20 cellular contexts compared by ENCODE assay signal in the genomic region with DNA sequence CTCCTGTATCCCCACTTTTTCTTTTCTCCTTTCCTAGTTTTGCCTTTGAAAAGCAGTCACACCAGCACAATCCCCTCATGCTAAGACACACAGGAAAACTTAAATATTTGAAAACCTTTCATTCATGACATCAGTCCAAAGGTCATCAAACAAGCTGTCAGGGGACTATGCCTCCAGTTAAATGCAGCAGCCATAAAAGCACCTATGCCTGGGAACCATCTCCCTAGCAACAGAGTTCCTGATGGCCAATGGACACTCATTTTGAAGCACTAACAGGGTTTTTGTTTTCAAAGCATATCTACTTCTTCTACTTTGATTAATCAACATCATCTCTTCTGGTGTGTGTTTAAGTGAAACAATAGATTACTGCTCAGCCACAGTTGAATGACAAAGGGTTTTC.
DNase-seq lines count a peak whose midpoint lies in the region; ATAC-seq and TF ChIP-seq lines count a peak whose summit lies in the region.
"Had no signal": no experiment of that assay in that cellular context is flagged by ENCODE, and none has a peak within 500 bp of the region (broad histone marks: within the 10 kb centered on the region; RNA-seq: fewer than 3 reads in every experiment).

No MANE protein-coding gene starts in this region.

- no peaks in the 10 kb centered on the region for H3K36me3 ChIP-seq in hepatocyte (replicated peaks; ENCODE audit: insufficient read depth, low read depth)
- H3K36me3 ChIP-seq: BLaER1, SJCRH30 had no signal

- H3K27me3 ChIP-seq in hepatocyte = no peaks in the 10 kb centered on the region
- H3K27me3 ChIP-seq: BLaER1, SJCRH30 had no signal

- no peaks in the 10 kb centered on the region for H3K27me3 Mint-ChIP-seq in neural crest cell (ENCODE audit: low read depth)

- H3K9me2 ChIP-seq in hepatocyte (replicated peaks; ENCODE audit: insufficient read depth) = no peaks in the 10 kb centered on the region

- H3K9me3 ChIP-seq in hepatocyte (ENCODE audit: low read depth) = no peaks in the 10 kb centered on the region
- H3K9me3 ChIP-seq: BLaER1, SJCRH30 had no signal

- H3K4me3 ChIP-seq in hepatocyte = no peak overlapping the region
- H3K4me3 ChIP-seq: BLaER1, SJCRH30 had no signal

- H3K4me1 Mint-ChIP-seq in neural crest cell = peaks cover 80% of the 10 kb centered on the region

- no peak for TF ChIP-seq CTCF in hepatocyte (IDR thresholded peaks at IDR 0.05; ENCODE audit: poor library complexity)
- no peak for TF ChIP-seq CTCF in neural crest cell (conservative IDR thresholded peaks at IDR 0.05)

- no peak overlapping the region for H2AFZ ChIP-seq in hepatocyte

- peaks cover 8% of the 10 kb centered on the region for H3K4me1 ChIP-seq in hepatocyte (ENCODE audit: insufficient read depth)

- H3K79me2 ChIP-seq in hepatocyte = no peaks in the 10 kb centered on the region

- no peak overlapping the region for H3K4me2 ChIP-seq in hepatocyte
- H3K4me2 ChIP-seq: BLaER1 had no signal

- no peaks in the 10 kb centered on the region for H3K36me3 Mint-ChIP-seq in neural crest cell (ENCODE audit: low read depth)
- H3K36me3 Mint-ChIP-seq: CD8-positive, alpha-beta T cell had no signal

- peak overlapping the region; percentile 35 for H3K27ac Mint-ChIP-seq in neural crest cell (ENCODE audit: unreplicated experiment)
- H3K27ac Mint-ChIP-seq: CD8-positive, alpha-beta T cell had no signal

- no peaks in the 10 kb centered on the region for H3K9me3 Mint-ChIP-seq in neural crest cell
- H3K9me3 Mint-ChIP-seq: CD8-positive, alpha-beta T cell had no signal

- no peak for ATAC-seq in GM18858 (IDR thresholded peaks at IDR 0.05; ENCODE audit: unreplicated experiment)
- ATAC-seq in HG03469 (IDR thresholded peaks at IDR 0.05; ENCODE audit: unreplicated experiment) = no peak
- ATAC-seq in HG03354 (IDR thresholded peaks at IDR 0.05; ENCODE audit: poor library complexity, severe bottlenecking, unreplicated experiment) = no peak
- ATAC-seq: CD8-positive, alpha-beta T cell; PC-3 had no signal

- H4K20me1 ChIP-seq in hepatocyte (ENCODE audit: insufficient read depth, poor library complexity, severe bottlenecking) = no peaks in the 10 kb centered on the region
- H4K20me1 ChIP-seq: BLaER1 had no signal

- DNase-seq in DMS 273 (lab: John Stamatoyannopoulos, UW; ENCODE audit: unreplicated experiment) = peak; percentile 15
- DNase-seq in DMS 273 treated with DMSO at 0.1 percent for 48 hours (lab: John Stamatoyannopoulos, UW) = no peak
- peak; percentile 27 for DNase-seq in NCI-H146 (lab: John Stamatoyannopoulos, UW)
- DNase-seq in hepatocyte (ENCODE audit: low spot score) = peak; percentile 37
- no peak for DNase-seq in neural crest cell (ENCODE audit: low read depth, low spot score)
- DNase-seq: CD8-positive, alpha-beta T cell; IMR-90; Kasumi-1; MM.1S; NCI-H1105 treated with DMSO at 0.1 percent for 48 hours; NCI-H2029; NCI-H524; PC-3; SJCRH30; SW 1271 had no signal

- H3K4me3 Mint-ChIP-seq in neural crest cell = peak overlapping the region; percentile 18
- H3K4me3 Mint-ChIP-seq: CD8-positive, alpha-beta T cell had no signal

- H3K27ac ChIP-seq in hepatocyte = no peak overlapping the region
- H3K27ac ChIP-seq: 22Rv1, BLaER1, SJCRH30 had no signal

Comparison
In these comparisons a context has a peak if more than half of its experiments do, and no peak if none do; other contexts are left out.
1. DNase-seq: peak in DMS 273 (single experiment), NCI-H146 (single experiment) and hepatocyte (single experiment); none in DMS 273 treated with DMSO at 0.1 percent for 48 hours (single experiment) and neural crest cell (single experiment).